ENCODE assay signal across 17 cellular contexts in the genomic region with DNA sequence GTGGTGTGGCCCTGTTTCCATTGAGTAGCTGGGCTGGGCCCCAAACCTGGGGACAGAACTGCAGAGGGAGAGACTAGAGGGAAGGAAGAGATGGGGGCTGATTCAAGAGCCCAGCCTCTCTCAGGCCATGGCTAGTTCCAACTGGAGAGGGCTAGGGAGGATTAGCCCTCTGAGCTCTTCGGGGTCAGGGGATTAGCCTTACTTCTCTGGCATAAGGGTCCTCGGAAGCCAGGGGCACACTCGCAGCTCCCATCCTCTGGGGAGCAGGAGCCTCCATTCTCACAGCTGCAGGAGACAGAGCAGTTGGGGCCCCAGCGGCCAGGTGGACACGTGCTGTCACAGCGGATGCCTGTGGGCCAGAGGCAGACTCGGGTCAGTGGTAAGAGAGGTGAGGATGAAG. TPM values are rescaled to one million over a fixed set of nuclear protein-coding genes. Genes with fewer than 3 reads are reported as not detected.
DNase-seq lines count a peak whose midpoint lies in the region; ATAC-seq, FAIRE-seq and TF ChIP-seq lines count a peak whose summit lies in the region.
"Had no signal": no experiment of that assay in that cellular context is flagged by ENCODE, and none has a peak within 500 bp of the region (broad histone marks: within the 10 kb centered on the region; RNA-seq: fewer than 3 reads in every experiment).

No MANE protein-coding gene starts in this region.

- H3K79me2 ChIP-seq in astrocyte (ENCODE audit: insufficient read depth, low read length) (no peaks in the 10 kb centered on the region), neural progenitor cell (ENCODE audit: low read depth) (no peaks in the 10 kb centered on the region)

- peak overlapping the region; percentile 7 for H3K27ac Mint-ChIP-seq in activated naive CD4-positive, alpha-beta T cell treated with anti-CD3 and anti-CD28 coated beads, Interleukin-2, amount 10 ng/mL, durations not matched to agents 7 days and 5 days
- no peak overlapping the region for H3K27ac Mint-ChIP-seq in activated naive CD4-positive, alpha-beta T cell treated with anti-CD3 and anti-CD28 coated beads for 36 hours
- H3K27ac Mint-ChIP-seq in astrocyte (ENCODE audit: unreplicated experiment) (peak overlapping the region; percentile 4), neural progenitor cell (no peak overlapping the region)
- H3K27ac Mint-ChIP-seq: CD8-positive, alpha-beta T cell had no signal

- no peaks in the 10 kb centered on the region for H3K4me1 Mint-ChIP-seq in activated naive CD4-positive, alpha-beta T cell treated with anti-CD3 and anti-CD28 coated beads, Interleukin-2, amount 10 ng/mL, durations not matched to agents 7 days and 5 days
- H3K4me1 Mint-ChIP-seq in activated naive CD4-positive, alpha-beta T cell treated with anti-CD3 and anti-CD28 coated beads for 36 hours (ENCODE audit: low read depth), result peaks cover 16% of the 10 kb centered on the region
- no peaks in the 10 kb centered on the region for H3K4me1 Mint-ChIP-seq in astrocyte (ENCODE audit: low read depth, unreplicated experiment)
- H3K4me1 Mint-ChIP-seq in neural progenitor cell, result peaks cover 5% of the 10 kb centered on the region

- no peak for DNase-seq in activated naive CD4-positive, alpha-beta T cell treated with anti-CD3 and anti-CD28 coated beads, Interleukin-2, amount 10 ng/mL, durations not matched to agents 7 days and 5 days
- DNase-seq in activated naive CD4-positive, alpha-beta T cell treated with anti-CD3 and anti-CD28 coated beads for 36 hours, result no peak
- DNase-seq in astrocyte (ENCODE audit: low read depth), result no peak
- DNase-seq in neural progenitor cell (ENCODE audit: low spot score), result peak; percentile 68
- DNase-seq in foreskin keratinocyte, result no peak
- DNase-seq in activated gamma-delta T cell treated with Interleukin-2 at 50 U/mL for 16 hours, result no peak
- DNase-seq: 8988T; Calu3; CD8-positive, alpha-beta T cell; DMS79 treated with DMSO at 0.1 percent for 48 hours; GF-D8; IMR-90 had no signal

- H4K20me1 ChIP-seq in astrocyte (ENCODE audit: insufficient read depth, low read length) (peaks cover 18% of the 10 kb centered on the region), neural progenitor cell (ENCODE audit: low read depth) (no peaks in the 10 kb centered on the region)

- H3K4me1 ChIP-seq in astrocyte (ENCODE audit: insufficient read depth, low read length) (no peaks in the 10 kb centered on the region), neural progenitor cell (no peaks in the 10 kb centered on the region), foreskin keratinocyte (no peaks in the 10 kb centered on the region)
- H3K4me1 ChIP-seq: HAP-1 had no signal

- peaks cover 3% of the 10 kb centered on the region for H3K27me3 Mint-ChIP-seq in activated naive CD4-positive, alpha-beta T cell treated with anti-CD3 and anti-CD28 coated beads, Interleukin-2, amount 10 ng/mL, durations not matched to agents 7 days and 5 days
- no peaks in the 10 kb centered on the region for H3K27me3 Mint-ChIP-seq in activated naive CD4-positive, alpha-beta T cell treated with anti-CD3 and anti-CD28 coated beads for 36 hours (ENCODE audit: low read depth)
- H3K27me3 Mint-ChIP-seq in astrocyte (ENCODE audit: low read depth, unreplicated experiment), result peaks cover 1% of the 10 kb centered on the region
- peaks cover 5% of the 10 kb centered on the region for H3K27me3 Mint-ChIP-seq in neural progenitor cell (ENCODE audit: insufficient read depth, low read depth)

- H3K4me3 Mint-ChIP-seq in activated naive CD4-positive, alpha-beta T cell treated with anti-CD3 and anti-CD28 coated beads, Interleukin-2, amount 10 ng/mL, durations not matched to agents 7 days and 5 days, result no peak overlapping the region
- H3K4me3 Mint-ChIP-seq in activated naive CD4-positive, alpha-beta T cell treated with anti-CD3 and anti-CD28 coated beads for 36 hours, result no peak overlapping the region
- H3K4me3 Mint-ChIP-seq in astrocyte (ENCODE audit: unreplicated experiment) (no peak overlapping the region), neural progenitor cell (no peak overlapping the region)
- H3K4me3 Mint-ChIP-seq: CD8-positive, alpha-beta T cell had no signal

- no peaks in the 10 kb centered on the region for H3K9me3 Mint-ChIP-seq in activated naive CD4-positive, alpha-beta T cell treated with anti-CD3 and anti-CD28 coated beads, Interleukin-2, amount 10 ng/mL, durations not matched to agents 7 days and 5 days
- no peaks in the 10 kb centered on the region for H3K9me3 Mint-ChIP-seq in activated naive CD4-positive, alpha-beta T cell treated with anti-CD3 and anti-CD28 coated beads for 36 hours
- H3K9me3 Mint-ChIP-seq in astrocyte (ENCODE audit: unreplicated experiment) (no peaks in the 10 kb centered on the region), neural progenitor cell (no peaks in the 10 kb centered on the region)
- H3K9me3 Mint-ChIP-seq: CD8-positive, alpha-beta T cell had no signal

- H3K27me3 ChIP-seq in astrocyte (ENCODE audit: insufficient read depth, low read length), result no peaks in the 10 kb centered on the region
- H3K27me3 ChIP-seq in neural progenitor cell, result no peaks in the 10 kb centered on the region
- no peaks in the 10 kb centered on the region for H3K27me3 ChIP-seq in foreskin keratinocyte
- H3K27me3 ChIP-seq: BLaER1 treated with 17β-estradiol and CSF1 and Interleukin-3, amounts not matched to agents 10 nM and 100 nM had no signal

- H2AFZ ChIP-seq in astrocyte (ENCODE audit: low read depth, low read length) (no peak overlapping the region), neural progenitor cell (replicated peaks) (no peak overlapping the region)

- H3K4me3 ChIP-seq in astrocyte (ENCODE audit: insufficient read depth, low read depth, low read length) (no peak overlapping the region), neural progenitor cell (no peak overlapping the region)
- H3K4me3 ChIP-seq: BLaER1 treated with 17β-estradiol and CSF1 and Interleukin-3, amounts not matched to agents 10 nM and 100 nM; HAP-1 had no signal

- CTCF ChIA-PET in activated naive CD4-positive, alpha-beta T cell treated with anti-CD3 and anti-CD28 coated beads, Interleukin-2, amount 10 ng/mL, durations not matched to agents 7 days and 5 days (lab: Charles Lee), result no interaction called here
- CTCF ChIA-PET in activated naive CD4-positive, alpha-beta T cell treated with anti-CD3 and anti-CD28 coated beads for 36 hours (lab: Charles Lee), result no interaction called here

- H3K4me2 ChIP-seq in astrocyte (ENCODE audit: low read length) (no peak overlapping the region), neural progenitor cell (no peak overlapping the region)
- H3K4me2 ChIP-seq: BLaER1 treated with 17β-estradiol and CSF1 and Interleukin-3, amounts not matched to agents 10 nM and 100 nM had no signal

- H3K27ac ChIP-seq in astrocyte (ENCODE audit: low read depth, low read length), result no peak overlapping the region
- no peak overlapping the region for H3K27ac ChIP-seq in neural progenitor cell
- H3K27ac ChIP-seq in foreskin keratinocyte, result no peak overlapping the region
- H3K27ac ChIP-seq: BLaER1 treated with 17β-estradiol and CSF1 and Interleukin-3, amounts not matched to agents 10 nM and 100 nM had no signal

- ATAC-seq in foreskin keratinocyte (no peak), GM19035 (IDR thresholded peaks at IDR 0.05; ENCODE audit: unreplicated experiment) (no peak)
- ATAC-seq: CD8-positive, alpha-beta T cell had no signal

- H3F3A ChIP-seq in neural progenitor cell (ENCODE audit: low read depth), result no peaks in the 10 kb centered on the region

- no peak overlapping the region for H3K9ac ChIP-seq in astrocyte (ENCODE audit: low read length)
- H3K9ac ChIP-seq in neural progenitor cell, result no peak overlapping the region
- H3K9ac ChIP-seq: BLaER1 treated with 17β-estradiol and CSF1 and Interleukin-3, amounts not matched to agents 10 nM and 100 nM had no signal

- H3K36me3 Mint-ChIP-seq in activated naive CD4-positive, alpha-beta T cell treated with anti-CD3 and anti-CD28 coated beads, Interleukin-2, amount 10 ng/mL, durations not matched to agents 7 days and 5 days, result no peaks in the 10 kb centered on the region
- no peaks in the 10 kb centered on the region for H3K36me3 Mint-ChIP-seq in activated naive CD4-positive, alpha-beta T cell treated with anti-CD3 and anti-CD28 coated beads for 36 hours (ENCODE audit: low read depth)
- H3K36me3 Mint-ChIP-seq in astrocyte (ENCODE audit: low read depth, unreplicated experiment), result peaks cover 6% of the 10 kb centered on the region
- H3K36me3 Mint-ChIP-seq in neural progenitor cell, result no peaks in the 10 kb centered on the region
- H3K36me3 Mint-ChIP-seq: CD8-positive, alpha-beta T cell had no signal

- H3K36me3 ChIP-seq in astrocyte (ENCODE audit: insufficient read depth, low read length) (no peaks in the 10 kb centered on the region), neural progenitor cell (no peaks in the 10 kb centered on the region)
- H3K36me3 ChIP-seq: HAP-1 had no signal

- intact Hi-C loops in activated naive CD4-positive, alpha-beta T cell treated with anti-CD3 and anti-CD28 coated beads for 36 hours (cut with micrococcal nuclease), result no loop called here

- H3K9me3 ChIP-seq in astrocyte (ENCODE audit: insufficient read depth, low read depth, low read length), result no peaks in the 10 kb centered on the region
- H3K9me3 ChIP-seq in neural progenitor cell (ENCODE audit: low read depth), result no peaks in the 10 kb centered on the region
- H3K9me3 ChIP-seq: BLaER1 treated with 17β-estradiol and CSF1 and Interleukin-3, amounts not matched to agents 10 nM and 100 nM; HAP-1 had no signal

- FAIRE-seq in astrocyte (lab: Jason Lieb, UNC), result no peak
- FAIRE-seq: H1, HTR-8/SVneo had no signal

- TF ChIP-seq CTCF in astrocyte (IDR thresholded peaks at IDR 0.05; ENCODE audit: insufficient read depth, low read depth, low read length), result no peak
- no peak for TF ChIP-seq CTCF in neural progenitor cell (IDR thresholded peaks at IDR 0.05)
- no peak for TF ChIP-seq CTCF in foreskin keratinocyte (conservative IDR thresholded peaks at IDR 0.05)

RNA-seq across cellular contexts. Expression of a gene that starts 53.3 kb away (rescaled TPM):
- total RNA-seq in activated naive CD4-positive, alpha-beta T cell treated with anti-CD3 and anti-CD28 coated beads for 36 hours, result 100 to 1,000 TPM; 151 to 157 TPM
- total RNA-seq in astrocyte (233 and 247 TPM in 2 replicates), neural progenitor cell (ENCODE audit: low replicate concordance) (261 and 482 TPM in 2 replicates), foreskin keratinocyte (226 and 228 TPM in 2 replicates)
- polyA plus RNA-seq in foreskin keratinocyte, result 238 and 246 TPM in 2 replicates

Comparison
In these comparisons a context has a peak if more than half of its experiments do, and no peak if none do; other contexts are left out.
1. H3K27ac Mint-ChIP-seq: peak in activated naive CD4-positive, alpha-beta T cell treated with anti-CD3 and anti-CD28 coated beads, Interleukin-2, amount 10 ng/mL, durations not matched to agents 7 days and 5 days (single experiment) and astrocyte (single experiment); none in activated naive CD4-positive, alpha-beta T cell treated with anti-CD3 and anti-CD28 coated beads for 36 hours (single experiment) and neural progenitor cell (single experiment).